In genomic region chr17:49898547-49899490, GRCh38 we compare ENCODE assay signal across 1 cellular context.
TF ChIP-seq lines count a peak whose summit lies in the region.

No MANE protein-coding gene starts in this region.

TF ChIP-seq in H1, 55 proteins besides CTCF, POLR2A, EP300 and RAD21 (continued from another document):
- TF ChIP-seq KDM4A (IDR thresholded peaks at IDR 0.05; ENCODE audit: low read depth, low read length, severe bottlenecking) (no peak), TEAD4 (IDR thresholded peaks at IDR 0.05; ENCODE audit: low read depth, low read length) (peak; percentile 71; the same call in 1 of the 2 replicates), SP1 (IDR thresholded peaks at IDR 0.05; ENCODE audit: low read depth, low read length) (0 out of 2 replicates have a peak, but pooled peaks have one; percentile 26), NANOG (IDR thresholded peaks at IDR 0.05; ENCODE audit: insufficient read depth, low read depth, low read length, poor library complexity, severe bottlenecking) (peak; percentile 44), CREB1 (IDR thresholded peaks at IDR 0.05) (no peak)
